Comparison of ENCODE assay signal across 9 cellular contexts in genomic region chr20:62876441-62876825, GRCh38. TPM values are rescaled to one million over a fixed set of nuclear protein-coding genes. Genes with fewer than 3 reads are reported as not detected.
A peak's percentile ranks its signal among the peaks of the same experiment; 100 is the strongest.
DNase-seq lines count a peak whose midpoint lies in the region; ATAC-seq, FAIRE-seq and TF ChIP-seq lines count a peak whose summit lies in the region.
"Had no signal": no experiment of that assay in that cellular context is flagged by ENCODE, and none has a peak within 500 bp of the region (broad histone marks: within the 10 kb centered on the region; RNA-seq: fewer than 3 reads in every experiment).

No MANE protein-coding gene starts in this region.

- POLR2A ChIA-PET in RWPE1 (lab: Yijun Ruan, JAX; ENCODE audit: low non-redundant PET) = interaction anchor here (0.5 to 1.4 kb wide), 3 partner anchors 11 to 350 kb away, joined by 3 to 5 read pairs (median 4); partner anchors contain the start of gene GID8

- H3K4me1 ChIP-seq in lower lobe of right lung (peaks cover 22% of the 10 kb centered on the region), testis (peaks cover 22% of the 10 kb centered on the region)

- WGBS in testis, 2 donors = 53 to 77% methylated on average over 12 to 13 of the region's 13 CpGs

- H3K27me3 ChIP-seq in bronchial epithelial cell (ENCODE audit: control insufficient read depth, insufficient read depth, low read length) (no peaks in the 10 kb centered on the region), lower lobe of right lung (ENCODE audit: low read depth) (no peaks in the 10 kb centered on the region), testis (no peaks in the 10 kb centered on the region)

- H3K36me3 ChIP-seq in bronchial epithelial cell (ENCODE audit: control insufficient read depth, insufficient read depth, low read length) (peaks cover 2% of the 10 kb centered on the region), lower lobe of right lung (peaks cover 14% of the 10 kb centered on the region), testis (ENCODE audit: low read depth, missing control alignments) (no peaks in the 10 kb centered on the region)

- DNase-seq in RWPE1 (ENCODE audit: low spot score) (no peak), bronchial epithelial cell (ENCODE audit: low read depth) (peak; percentile 29), lower lobe of right lung (no peak), testis (no peak), NCI-H2029 treated with DMSO at 0.1 percent for 48 hours (lab: John Stamatoyannopoulos, UW) (no peak), dedifferentiated amniotic fluid mesenchymal stem cell (ENCODE audit: extremely low spot score) (no peak), foreskin melanocyte (no peak)
- DNase-seq: MV-4-11, NCI-H510A had no signal

- no peak for TF ChIP-seq CTCF in RWPE1 (conservative IDR thresholded peaks at IDR 0.05; ENCODE audit: low read depth)
- no peak for TF ChIP-seq CTCF in bronchial epithelial cell (IDR thresholded peaks at IDR 0.05; ENCODE audit: insufficient read depth, low read length, severe bottlenecking)
- TF ChIP-seq CTCF in lower lobe of right lung (IDR thresholded peaks at IDR 0.05) = no peak
- TF ChIP-seq CTCF in testis (IDR thresholded peaks at IDR 0.05) = no peak

- peak; percentile 2 to 25 for ATAC-seq in lower lobe of right lung

- no peaks in the 10 kb centered on the region for H3K9me3 ChIP-seq in lower lobe of right lung
- H3K9me3 ChIP-seq in testis = no peaks in the 10 kb centered on the region

- CTCF ChIA-PET in RWPE1 (lab: Yijun Ruan, JAX) = interaction anchor here (0.6 to 2.3 kb wide), 7 partner anchors 9 to 96 kb away, joined by 3 to 14 read pairs (median 4); no protein-coding TSS in a partner anchor

- intact Hi-C loops in lower lobe of right lung (cut with DNase I) = no loop called here
- intact Hi-C loops in testis (cut with DNase I; ENCODE audit: low total_unique reads) = no loop called here

- H3K4me3 ChIP-seq in bronchial epithelial cell (ENCODE audit: low read depth, low read length) = no peak overlapping the region
- H3K4me3 ChIP-seq in lower lobe of right lung = no peak overlapping the region
- no peak overlapping the region for H3K4me3 ChIP-seq in testis

- no peak for TF ChIP-seq POLR2A in testis (IDR thresholded peaks at IDR 0.05)

- H3K27ac ChIP-seq in RWPE1 (peak overlapping the region; percentile 80), lower lobe of right lung (peak overlapping the region; percentile 82), testis (peak overlapping the region; percentile 53 to 85)

- no peak for FAIRE-seq in bronchial epithelial cell (lab: Jason Lieb, UNC)

RNA-seq across cellular contexts. Expression of gene TCFL5, which starts 14.8 kb away (rescaled TPM):
- total RNA-seq in bronchial epithelial cell (13.2 and 14.5 TPM in 2 replicates), lower lobe of right lung (8.2 TPM), testis (10 to 100 TPM; 66.4 to 85.3 TPM)
- 184 TPM for polyA plus RNA-seq in testis (ENCODE audit: insufficient read depth, low read depth, low replicate concordance)

RNA-seq across cellular contexts. Expression of gene DIDO1, which starts 49.9 kb away (rescaled TPM):
- total RNA-seq in bronchial epithelial cell (26.9 and 31.6 TPM in 2 replicates), lower lobe of right lung (54.6 TPM), testis (10 to 100 TPM; 98.6 to 99.7 TPM)
- polyA plus RNA-seq in testis (ENCODE audit: insufficient read depth, low read depth, low replicate concordance) = 50.5 TPM

RNA-seq across cellular contexts. Expression of gene COL9A3, which starts 59.6 kb away (rescaled TPM):
- total RNA-seq in bronchial epithelial cell (not detected in 2 replicates), lower lobe of right lung (0.89 TPM), testis (10 to 100 TPM; 19.1 to 50.6 TPM)
- 21.3 TPM for polyA plus RNA-seq in testis (ENCODE audit: insufficient read depth, low read depth, low replicate concordance)

Comparison
In these comparisons a context has a peak if more than half of its experiments do, and no peak if none do; other contexts are left out.
1. RNA of gene COL9A3, which starts 59.6 kb away (total RNA-seq): 19.1 to 50.6 TPM in testis; 0.89 TPM in lower lobe of right lung (single experiment) and not detected in bronchial epithelial cell; every median in the first group is over 10 times any median in the second.
2. Peak in every context shown above with its lines, with median percentiles within 50 percentile points of each other: H3K27ac ChIP-seq.